Comparison of ENCODE assay signal across 1 cellular context in the genomic region with DNA sequence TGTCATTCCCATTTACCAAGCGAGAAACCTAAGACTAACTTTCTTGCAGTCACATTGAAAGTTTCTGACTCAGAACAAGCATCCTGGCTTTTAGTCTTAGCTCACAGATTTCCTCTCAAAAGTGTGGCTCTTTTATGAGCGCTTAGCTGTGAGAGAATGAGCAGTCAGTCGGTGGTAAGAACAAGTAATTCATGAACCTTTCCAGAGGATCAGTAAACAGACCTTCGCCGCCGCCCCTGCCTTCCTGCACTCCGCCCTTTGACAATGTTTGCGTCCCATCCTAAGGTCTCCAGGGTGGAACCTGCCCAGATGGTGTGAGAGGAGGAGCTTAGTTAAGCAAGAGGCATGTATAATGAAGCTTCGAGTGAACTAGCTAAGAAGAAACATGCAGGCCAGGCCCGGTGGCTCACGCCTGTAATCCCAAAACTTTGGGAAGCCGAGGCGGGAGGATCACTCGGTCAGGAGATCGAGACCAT.
TF ChIP-seq lines count a peak whose summit lies in the region.

No MANE protein-coding gene starts in this region.

TF ChIP-seq in HepG2, 621 proteins besides CTCF, POLR2A, EP300 and RAD21 (continued from another document and continues in another):
- TF ChIP-seq, protein P1, sequence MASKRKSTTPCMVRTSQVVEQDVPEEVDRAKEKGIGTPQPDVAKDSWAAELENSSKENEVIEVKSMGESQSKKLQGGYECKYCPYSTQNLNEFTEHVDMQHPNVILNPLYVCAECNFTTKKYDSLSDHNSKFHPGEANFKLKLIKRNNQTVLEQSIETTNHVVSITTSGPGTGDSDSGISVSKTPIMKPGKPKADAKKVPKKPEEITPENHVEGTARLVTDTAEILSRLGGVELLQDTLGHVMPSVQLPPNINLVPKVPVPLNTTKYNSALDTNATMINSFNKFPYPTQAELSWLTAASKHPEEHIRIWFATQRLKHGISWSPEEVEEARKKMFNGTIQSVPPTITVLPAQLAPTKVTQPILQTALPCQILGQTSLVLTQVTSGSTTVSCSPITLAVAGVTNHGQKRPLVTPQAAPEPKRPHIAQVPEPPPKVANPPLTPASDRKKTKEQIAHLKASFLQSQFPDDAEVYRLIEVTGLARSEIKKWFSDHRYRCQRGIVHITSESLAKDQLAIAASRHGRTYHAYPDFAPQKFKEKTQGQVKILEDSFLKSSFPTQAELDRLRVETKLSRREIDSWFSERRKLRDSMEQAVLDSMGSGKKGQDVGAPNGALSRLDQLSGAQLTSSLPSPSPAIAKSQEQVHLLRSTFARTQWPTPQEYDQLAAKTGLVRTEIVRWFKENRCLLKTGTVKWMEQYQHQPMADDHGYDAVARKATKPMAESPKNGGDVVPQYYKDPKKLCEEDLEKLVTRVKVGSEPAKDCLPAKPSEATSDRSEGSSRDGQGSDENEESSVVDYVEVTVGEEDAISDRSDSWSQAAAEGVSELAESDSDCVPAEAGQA (IDR thresholded peaks at IDR 0.05; ENCODE audit: low read depth): no peak
- TF ChIP-seq, protein P1 (CRISPR knock-in tag; IDR thresholded peaks at IDR 0.05; ENCODE audit: borderline replicate concordance): no peak
- no peak for TF ChIP-seq ATRX (CRISPR knock-in tag; IDR thresholded peaks at IDR 0.05; ENCODE audit: borderline replicate concordance)
- no peak for TF ChIP-seq ZNF83 (CRISPR knock-in tag; IDR thresholded peaks at IDR 0.05; ENCODE audit: borderline replicate concordance)
- TF ChIP-seq HNF4G (IDR thresholded peaks at IDR 0.05; ENCODE audit: borderline replicate concordance, low read depth, low read length): peak; percentile 37; the same call in 1 of the 2 replicates
- no peak for TF ChIP-seq HNF4G (CRISPR knock-in tag; IDR thresholded peaks at IDR 0.05; ENCODE audit: borderline replicate concordance, low read depth)
- TF ChIP-seq ZBTB7A (CRISPR knock-in tag; IDR thresholded peaks at IDR 0.05): no peak
- no peak for TF ChIP-seq ZNF674 (CRISPR knock-in tag; IDR thresholded peaks at IDR 0.05; ENCODE audit: low read depth)
- TF ChIP-seq, protein P2, sequence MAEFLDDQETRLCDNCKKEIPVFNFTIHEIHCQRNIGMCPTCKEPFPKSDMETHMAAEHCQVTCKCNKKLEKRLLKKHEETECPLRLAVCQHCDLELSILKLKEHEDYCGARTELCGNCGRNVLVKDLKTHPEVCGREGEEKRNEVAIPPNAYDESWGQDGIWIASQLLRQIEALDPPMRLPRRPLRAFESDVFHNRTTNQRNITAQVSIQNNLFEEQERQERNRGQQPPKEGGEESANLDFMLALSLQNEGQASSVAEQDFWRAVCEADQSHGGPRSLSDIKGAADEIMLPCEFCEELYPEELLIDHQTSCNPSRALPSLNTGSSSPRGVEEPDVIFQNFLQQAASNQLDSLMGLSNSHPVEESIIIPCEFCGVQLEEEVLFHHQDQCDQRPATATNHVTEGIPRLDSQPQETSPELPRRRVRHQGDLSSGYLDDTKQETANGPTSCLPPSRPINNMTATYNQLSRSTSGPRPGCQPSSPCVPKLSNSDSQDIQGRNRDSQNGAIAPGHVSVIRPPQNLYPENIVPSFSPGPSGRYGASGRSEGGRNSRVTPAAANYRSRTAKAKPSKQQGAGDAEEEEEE (CRISPR knock-in tag; IDR thresholded peaks at IDR 0.05; ENCODE audit: borderline replicate concordance): no peak
- no peak for TF ChIP-seq ZNF570 (CRISPR knock-in tag; IDR thresholded peaks at IDR 0.05; ENCODE audit: borderline replicate concordance)
- no peak for TF ChIP-seq HOXA7 (CRISPR knock-in tag; IDR thresholded peaks at IDR 0.05)
- peak; percentile 25; the same call in 1 of the 2 replicates for TF ChIP-seq SMC3 (IDR thresholded peaks at IDR 0.05; ENCODE audit: low read length)
- TF ChIP-seq, protein P3, sequence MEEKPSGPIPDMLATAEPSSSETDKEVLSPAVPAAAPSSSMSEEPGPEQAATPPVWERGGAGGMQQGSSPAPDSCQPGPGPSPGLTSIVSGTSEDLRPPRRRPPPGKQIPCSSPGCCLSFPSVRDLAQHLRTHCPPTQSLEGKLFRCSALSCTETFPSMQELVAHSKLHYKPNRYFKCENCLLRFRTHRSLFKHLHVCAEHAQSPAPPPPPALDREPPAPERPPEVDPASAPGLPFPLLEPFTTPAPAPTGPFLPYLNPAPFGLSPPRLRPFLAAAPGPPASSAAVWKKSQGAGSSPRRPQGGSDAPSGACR (CRISPR knock-in tag; IDR thresholded peaks at IDR 0.05): peak; percentile 59; the same call in 1 of the 2 replicates
- TF ChIP-seq PITX1 (CRISPR knock-in tag; IDR thresholded peaks at IDR 0.05): peak; percentile 71; the same call in 1 of the 2 replicates
- no peak for TF ChIP-seq EEA1 (CRISPR knock-in tag; IDR thresholded peaks at IDR 0.05; ENCODE audit: borderline replicate concordance)
- TF ChIP-seq BRCA1 (CRISPR knock-in tag; IDR thresholded peaks at IDR 0.05): 0 out of 2 replicates have a peak, but pooled peaks have one; percentile 50
- TF ChIP-seq TARDBP (CRISPR knock-in tag; IDR thresholded peaks at IDR 0.05): peak; percentile 70; the same call in 1 of the 2 replicates
- no peak for TF ChIP-seq SP2 (CRISPR knock-in tag; IDR thresholded peaks at IDR 0.05)
- no peak for TF ChIP-seq PCBP1 (IDR thresholded peaks at IDR 0.05; ENCODE audit: borderline replicate concordance, low read depth, low read length)
- TF ChIP-seq EED (CRISPR knock-in tag; IDR thresholded peaks at IDR 0.05): no peak
- TF ChIP-seq, protein P4, sequence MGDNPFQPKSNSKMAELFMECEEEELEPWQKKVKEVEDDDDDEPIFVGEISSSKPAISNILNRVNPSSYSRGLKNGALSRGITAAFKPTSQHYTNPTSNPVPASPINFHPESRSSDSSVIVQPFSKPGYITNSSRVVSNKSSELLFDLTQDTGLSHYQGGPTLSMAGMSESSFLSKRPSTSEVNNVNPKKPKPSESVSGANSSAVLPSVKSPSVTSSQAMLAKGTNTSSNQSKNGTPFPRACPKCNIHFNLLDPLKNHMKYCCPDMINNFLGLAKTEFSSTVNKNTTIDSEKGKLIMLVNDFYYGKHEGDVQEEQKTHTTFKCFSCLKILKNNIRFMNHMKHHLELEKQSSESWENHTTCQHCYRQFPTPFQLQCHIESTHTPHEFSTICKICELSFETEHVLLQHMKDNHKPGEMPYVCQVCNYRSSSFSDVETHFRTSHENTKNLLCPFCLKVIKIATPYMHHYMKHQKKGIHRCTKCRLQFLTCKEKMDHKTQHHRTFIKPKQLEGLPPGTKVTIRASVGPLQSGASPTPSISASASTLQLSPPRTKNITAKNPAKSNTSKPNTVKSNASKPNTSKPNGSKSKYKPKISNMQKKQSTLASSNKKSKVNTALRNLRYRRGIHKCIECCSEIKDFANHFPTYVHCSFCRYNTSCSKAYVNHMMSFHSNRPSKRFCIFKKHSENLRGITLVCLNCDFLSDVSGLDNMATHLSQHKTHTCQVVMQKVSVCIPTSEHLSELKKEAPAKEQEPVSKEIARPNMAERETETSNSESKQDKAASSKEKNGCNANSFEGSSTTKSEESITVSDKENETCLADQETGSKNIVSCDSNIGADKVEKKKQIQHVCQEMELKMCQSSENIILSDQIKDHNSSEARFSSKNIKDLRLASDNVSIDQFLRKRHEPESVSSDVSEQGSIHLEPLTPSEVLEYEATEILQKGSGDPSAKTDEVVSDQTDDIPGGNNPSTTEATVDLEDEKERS (CRISPR knock-in tag; IDR thresholded peaks at IDR 0.05): no peak
- TF ChIP-seq, protein P5, sequence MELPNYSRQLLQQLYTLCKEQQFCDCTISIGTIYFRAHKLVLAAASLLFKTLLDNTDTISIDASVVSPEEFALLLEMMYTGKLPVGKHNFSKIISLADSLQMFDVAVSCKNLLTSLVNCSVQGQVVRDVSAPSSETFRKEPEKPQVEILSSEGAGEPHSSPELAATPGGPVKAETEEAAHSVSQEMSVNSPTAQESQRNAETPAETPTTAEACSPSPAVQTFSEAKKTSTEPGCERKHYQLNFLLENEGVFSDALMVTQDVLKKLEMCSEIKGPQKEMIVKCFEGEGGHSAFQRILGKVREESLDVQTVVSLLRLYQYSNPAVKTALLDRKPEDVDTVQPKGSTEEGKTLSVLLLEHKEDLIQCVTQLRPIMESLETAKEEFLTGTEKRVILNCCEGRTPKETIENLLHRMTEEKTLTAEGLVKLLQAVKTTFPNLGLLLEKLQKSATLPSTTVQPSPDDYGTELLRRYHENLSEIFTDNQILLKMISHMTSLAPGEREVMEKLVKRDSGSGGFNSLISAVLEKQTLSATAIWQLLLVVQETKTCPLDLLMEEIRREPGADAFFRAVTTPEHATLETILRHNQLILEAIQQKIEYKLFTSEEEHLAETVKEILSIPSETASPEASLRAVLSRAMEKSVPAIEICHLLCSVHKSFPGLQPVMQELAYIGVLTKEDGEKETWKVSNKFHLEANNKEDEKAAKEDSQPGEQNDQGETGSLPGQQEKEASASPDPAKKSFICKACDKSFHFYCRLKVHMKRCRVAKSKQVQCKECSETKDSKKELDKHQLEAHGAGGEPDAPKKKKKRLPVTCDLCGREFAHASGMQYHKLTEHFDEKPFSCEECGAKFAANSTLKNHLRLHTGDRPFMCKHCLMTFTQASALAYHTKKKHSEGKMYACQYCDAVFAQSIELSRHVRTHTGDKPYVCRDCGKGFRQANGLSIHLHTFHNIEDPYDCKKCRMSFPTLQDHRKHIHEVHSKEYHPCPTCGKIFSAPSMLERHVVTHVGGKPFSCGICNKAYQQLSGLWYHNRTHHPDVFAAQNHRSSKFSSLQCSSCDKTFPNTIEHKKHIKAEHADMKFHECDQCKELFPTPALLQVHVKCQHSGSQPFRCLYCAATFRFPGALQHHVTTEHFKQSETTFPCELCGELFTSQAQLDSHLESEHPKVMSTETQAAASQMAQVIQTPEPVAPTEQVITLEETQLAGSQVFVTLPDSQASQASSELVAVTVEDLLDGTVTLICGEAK (IDR thresholded peaks at IDR 0.05): no peak
- TF ChIP-seq, protein P5 (CRISPR knock-in tag; IDR thresholded peaks at IDR 0.05): no peak
- TF ChIP-seq MED8 (CRISPR knock-in tag; IDR thresholded peaks at IDR 0.05; ENCODE audit: insufficient replicate concordance): no peak
- TF ChIP-seq ZNF549 (CRISPR knock-in tag; IDR thresholded peaks at IDR 0.05): no peak
- TF ChIP-seq TRIM24 (CRISPR knock-in tag; IDR thresholded peaks at IDR 0.05): no peak
- no peak for TF ChIP-seq ZNF30 (CRISPR knock-in tag; IDR thresholded peaks at IDR 0.05)
- TF ChIP-seq, protein P6, sequence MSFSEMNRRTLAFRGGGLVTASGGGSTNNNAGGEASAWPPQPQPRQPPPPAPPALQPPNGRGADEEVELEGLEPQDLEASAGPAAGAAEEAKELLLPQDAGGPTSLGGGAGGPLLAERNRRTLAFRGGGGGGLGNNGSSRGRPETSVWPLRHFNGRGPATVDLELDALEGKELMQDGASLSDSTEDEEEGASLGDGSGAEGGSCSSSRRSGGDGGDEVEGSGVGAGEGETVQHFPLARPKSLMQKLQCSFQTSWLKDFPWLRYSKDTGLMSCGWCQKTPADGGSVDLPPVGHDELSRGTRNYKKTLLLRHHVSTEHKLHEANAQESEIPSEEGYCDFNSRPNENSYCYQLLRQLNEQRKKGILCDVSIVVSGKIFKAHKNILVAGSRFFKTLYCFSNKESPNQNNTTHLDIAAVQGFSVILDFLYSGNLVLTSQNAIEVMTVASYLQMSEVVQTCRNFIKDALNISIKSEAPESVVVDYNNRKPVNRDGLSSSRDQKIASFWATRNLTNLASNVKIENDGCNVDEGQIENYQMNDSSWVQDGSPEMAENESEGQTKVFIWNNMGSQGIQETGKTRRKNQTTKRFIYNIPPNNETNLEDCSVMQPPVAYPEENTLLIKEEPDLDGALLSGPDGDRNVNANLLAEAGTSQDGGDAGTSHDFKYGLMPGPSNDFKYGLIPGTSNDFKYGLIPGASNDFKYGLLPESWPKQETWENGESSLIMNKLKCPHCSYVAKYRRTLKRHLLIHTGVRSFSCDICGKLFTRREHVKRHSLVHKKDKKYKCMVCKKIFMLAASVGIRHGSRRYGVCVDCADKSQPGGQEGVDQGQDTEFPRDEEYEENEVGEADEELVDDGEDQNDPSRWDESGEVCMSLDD (CRISPR knock-in tag; IDR thresholded peaks at IDR 0.05; ENCODE audit: borderline replicate concordance): 0 out of 2 replicates have a peak, but pooled peaks have one; percentile 24
